In genomic region chr2:229042349-229042748, GRCh38 we compare ENCODE assay signal across 6 cellular contexts.
"Had no signal": no experiment of that assay in that cellular context is flagged by ENCODE, and none has a peak within 500 bp of the region (broad histone marks: within the 10 kb centered on the region; RNA-seq: fewer than 3 reads in every experiment).

No MANE protein-coding gene starts in this region.

- H3K36me3 Mint-ChIP-seq: IgD-negative memory B cell had no signal

- H3K4me3 Mint-ChIP-seq: IgD-negative memory B cell had no signal

- H3K27ac ChIP-seq: HL-60 had no signal

- H3K4me1 Mint-ChIP-seq: IgD-negative memory B cell had no signal

- FAIRE-seq: HTR-8/SVneo, K562 had no signal

- DNase-seq: IMR-90, KBM-7 had no signal

- H3K4me3 ChIP-seq: K562 had no signal

- ATAC-seq: K562 had no signal

- H3K27me3 Mint-ChIP-seq: IgD-negative memory B cell had no signal

- H3K27ac Mint-ChIP-seq: IgD-negative memory B cell had no signal
